Comparison of ENCODE assay signal across 28 cellular contexts in genomic region chr6:11853678-11854417, GRCh38.
DNase-seq lines count a peak whose midpoint lies in the region; ATAC-seq and TF ChIP-seq lines count a peak whose summit lies in the region.
"Had no signal": no experiment of that assay in that cellular context is flagged by ENCODE, and none has a peak within 500 bp of the region (broad histone marks: within the 10 kb centered on the region; RNA-seq: fewer than 3 reads in every experiment).

No MANE protein-coding gene starts in this region.

- H3K27ac Mint-ChIP-seq in stimulated activated memory B cell treated with anti-CD40 and anti-IgM and Interleukin-4, amounts not matched to agents 10 μg/mL and 1 μg/mL and 100 μg/mL, for 72 hours, result no peak overlapping the region
- H3K27ac Mint-ChIP-seq: activated naive CD4-positive, alpha-beta T cell treated with anti-CD3 and anti-CD28 coated beads, Interleukin-2, amount 10 ng/mL, durations not matched to agents 7 days and 5 days; nephron progenitor cell; progenitor cell of endocrine pancreas had no signal

- H3K79me2 ChIP-seq in OCI-LY3 (ENCODE audit: low read length), result no peaks in the 10 kb centered on the region

- DNase-seq in Kasumi-1 (lab: John Stamatoyannopoulos, UW), result peak; percentile 73 to 79
- DNase-seq in fibroblast of gingiva (ENCODE audit: low read depth), result peak; percentile 15
- DNase-seq in renal cortical epithelial cell (ENCODE audit: low read depth), result peak; percentile 92
- no peak for DNase-seq in SW480 (ENCODE audit: low spot score)
- DNase-seq in NAMALWA (ENCODE audit: low spot score), result no peak
- DNase-seq in OCI-M2 (lab: John Stamatoyannopoulos, UW; ENCODE audit: unreplicated experiment), result no peak
- DNase-seq: activated CD4-positive, CD25-positive, alpha-beta regulatory T cell treated with anti-CD3 and anti-CD28 coated beads, Interleukin-2, amount 50 U/mL, for 72 hours; activated CD8-positive, alpha-beta memory T cell treated with anti-CD3 and anti-CD28 coated beads for 24 hours; activated naive CD4-positive, alpha-beta T cell treated with anti-CD3 and anti-CD28 coated beads, Interleukin-2, amount 10 ng/mL, durations not matched to agents 7 days and 5 days; activated T-cell treated with anti-CD3 and anti-CD28 coated beads, Interleukin-2, amount 50 U/mL, for 48 hours; aorta; effector CD4-positive, alpha-beta T cell; left colon; midbrain; NCI-H146; NCI-H774; nephron progenitor cell; Peyer's patch; SK-N-SH; stimulated activated CD4-positive, alpha-beta T cell treated with anti-CD3 and anti-CD28 coated beads, Interleukin-4, amount 100 ng/mL, for 4 hours; stomach; upper lobe of left lung had no signal

- no peak overlapping the region for H3K4me3 Mint-ChIP-seq in stimulated activated memory B cell treated with anti-CD40 and anti-IgM and Interleukin-4, amounts not matched to agents 10 μg/mL and 1 μg/mL and 100 μg/mL, for 72 hours
- H3K4me3 Mint-ChIP-seq: activated naive CD4-positive, alpha-beta T cell treated with anti-CD3 and anti-CD28 coated beads, Interleukin-2, amount 10 ng/mL, durations not matched to agents 7 days and 5 days; central memory CD8-positive, alpha-beta T cell; nephron progenitor cell had no signal

- no peaks in the 10 kb centered on the region for H3K36me3 ChIP-seq in OCI-LY3 (replicated peaks; ENCODE audit: low read depth, low read length)
- H3K36me3 ChIP-seq: esophagus muscularis mucosa, HAP-1, Peyer's patch, stomach, upper lobe of left lung had no signal

- H3K9ac ChIP-seq in OCI-LY3 (ENCODE audit: low read length), result no peak overlapping the region
- H3K9ac ChIP-seq: SK-N-SH had no signal

- no peak for ATAC-seq in stimulated activated memory B cell treated with anti-CD40 and anti-IgM and Interleukin-4, amounts not matched to agents 10 μg/mL and 1 μg/mL and 100 μg/mL, for 72 hours
- ATAC-seq: left colon had no signal

- H3K9me3 Mint-ChIP-seq in stimulated activated memory B cell treated with anti-CD40 and anti-IgM and Interleukin-4, amounts not matched to agents 10 μg/mL and 1 μg/mL and 100 μg/mL, for 72 hours, result no peaks in the 10 kb centered on the region
- H3K9me3 Mint-ChIP-seq: activated naive CD4-positive, alpha-beta T cell treated with anti-CD3 and anti-CD28 coated beads, Interleukin-2, amount 10 ng/mL, durations not matched to agents 7 days and 5 days; central memory CD8-positive, alpha-beta T cell; nephron progenitor cell had no signal

- no peak overlapping the region for H3K27ac ChIP-seq in OCI-LY3 (ENCODE audit: low read length)
- H3K27ac ChIP-seq: esophagus muscularis mucosa, Peyer's patch, upper lobe of left lung had no signal

- no peaks in the 10 kb centered on the region for H3K27me3 Mint-ChIP-seq in stimulated activated memory B cell treated with anti-CD40 and anti-IgM and Interleukin-4, amounts not matched to agents 10 μg/mL and 1 μg/mL and 100 μg/mL, for 72 hours
- H3K27me3 Mint-ChIP-seq: activated naive CD4-positive, alpha-beta T cell treated with anti-CD3 and anti-CD28 coated beads, Interleukin-2, amount 10 ng/mL, durations not matched to agents 7 days and 5 days; progenitor cell of endocrine pancreas had no signal

- H3K4me1 Mint-ChIP-seq in stimulated activated memory B cell treated with anti-CD40 and anti-IgM and Interleukin-4, amounts not matched to agents 10 μg/mL and 1 μg/mL and 100 μg/mL, for 72 hours, result peaks cover 20% of the 10 kb centered on the region
- H3K4me1 Mint-ChIP-seq: activated naive CD4-positive, alpha-beta T cell treated with anti-CD3 and anti-CD28 coated beads, Interleukin-2, amount 10 ng/mL, durations not matched to agents 7 days and 5 days; central memory CD8-positive, alpha-beta T cell had no signal

- H3K4me3 ChIP-seq in OCI-LY3 (ENCODE audit: low read length), result no peak overlapping the region
- H3K4me3 ChIP-seq: esophagus muscularis mucosa, HAP-1, Peyer's patch, stomach, upper lobe of left lung had no signal

- H3K9me3 ChIP-seq in OCI-LY3 (ENCODE audit: insufficient read depth, low read length), result no peaks in the 10 kb centered on the region
- H3K9me3 ChIP-seq: esophagus muscularis mucosa, HAP-1, Peyer's patch, SK-N-SH, stomach, upper lobe of left lung had no signal

- H3K27me3 ChIP-seq in OCI-LY3 (ENCODE audit: low read depth, low read length), result no peaks in the 10 kb centered on the region
- H3K27me3 ChIP-seq: esophagus muscularis mucosa, Peyer's patch, stomach, upper lobe of left lung had no signal

- no peak overlapping the region for H2AFZ ChIP-seq in OCI-LY3 (ENCODE audit: low read depth, low read length)

- TF ChIP-seq CTCF in OCI-LY3 (IDR thresholded peaks at IDR 0.05; ENCODE audit: low read depth, low read length), result no peak

- H3K4me2 ChIP-seq in OCI-LY3 (ENCODE audit: low read length), result peak overlapping the region; percentile 64; the same call in 1 of the 2 replicates
- H3K4me2 ChIP-seq: SK-N-SH had no signal

- peaks cover 44% of the 10 kb centered on the region for H3K4me1 ChIP-seq in OCI-LY3 (ENCODE audit: low read length)
- H3K4me1 ChIP-seq: HAP-1, Peyer's patch had no signal

- no peaks in the 10 kb centered on the region for H4K20me1 ChIP-seq in OCI-LY3 (ENCODE audit: insufficient read depth, low read length)

- H3K36me3 Mint-ChIP-seq in stimulated activated memory B cell treated with anti-CD40 and anti-IgM and Interleukin-4, amounts not matched to agents 10 μg/mL and 1 μg/mL and 100 μg/mL, for 72 hours, result no peaks in the 10 kb centered on the region
- H3K36me3 Mint-ChIP-seq: activated naive CD4-positive, alpha-beta T cell treated with anti-CD3 and anti-CD28 coated beads, Interleukin-2, amount 10 ng/mL, durations not matched to agents 7 days and 5 days had no signal

Comparison
In these comparisons a context has a peak if more than half of its experiments do, and no peak if none do; other contexts are left out.
1. DNase-seq: peak in Kasumi-1 (2 of 2), fibroblast of gingiva (single experiment) and renal cortical epithelial cell (single experiment); none in SW480 (single experiment), NAMALWA (single experiment) and OCI-M2 (single experiment).